ENCODE assay signal across 1 cellular context in genomic region chr7:151011616-151012015, GRCh38. TPM values are rescaled to one million over a fixed set of nuclear protein-coding genes. Genes with fewer than 3 reads are reported as not detected.
"Had no signal": no experiment of that assay in that cellular context is flagged by ENCODE, and none has a peak within 500 bp of the region (broad histone marks: within the 10 kb centered on the region; RNA-seq: fewer than 3 reads in every experiment).

No MANE protein-coding gene starts in this region.

RNA-seq across cellular contexts. Expression of gene ATG9B, which starts 12.7 kb away (rescaled TPM):
- total RNA-seq: sigmoid colon had no signal
